Comparison of ENCODE assay signal across 14 cellular contexts in genomic region chr6:95352064-95352463, GRCh38.
DNase-seq lines count a peak whose midpoint lies in the region; ATAC-seq and TF ChIP-seq lines count a peak whose summit lies in the region.
"Had no signal": no experiment of that assay in that cellular context is flagged by ENCODE, and none has a peak within 500 bp of the region (broad histone marks: within the 10 kb centered on the region; RNA-seq: fewer than 3 reads in every experiment).

No MANE protein-coding gene starts in this region.

- H3K4me1 Mint-ChIP-seq in neural crest cell, result peaks cover 3% of the 10 kb centered on the region

- no peaks in the 10 kb centered on the region for H3K36me3 Mint-ChIP-seq in neural crest cell (ENCODE audit: low read depth)
- H3K36me3 Mint-ChIP-seq: CD8-positive, alpha-beta T cell had no signal

- TF ChIP-seq CTCF in neural crest cell (conservative IDR thresholded peaks at IDR 0.05), result peak; percentile 52

- H3K4me3 Mint-ChIP-seq in neural crest cell, result no peak overlapping the region
- H3K4me3 Mint-ChIP-seq: CD8-positive, alpha-beta T cell had no signal

- peak; percentile 6 for DNase-seq in DMS153 (lab: John Stamatoyannopoulos, UW)
- DNase-seq in DMS153 treated with DMSO at 0.1 percent for 48 hours (lab: John Stamatoyannopoulos, UW; ENCODE audit: unreplicated experiment), result no peak
- DNase-seq in NCI-H146 (lab: John Stamatoyannopoulos, UW), result peak; percentile 7
- peak; percentile 5 for DNase-seq in astrocyte of the hippocampus (ENCODE audit: low read depth, low spot score)
- DNase-seq in neural crest cell (ENCODE audit: low read depth, low spot score), result no peak
- DNase-seq in NCI-H1417 treated with DMSO at 0.1 percent for 48 hours (lab: John Stamatoyannopoulos, UW), result no peak
- DNase-seq: activated effector memory CD4-positive, alpha-beta T cell treated with anti-CD3 and anti-CD28 coated beads, Interleukin-2, amount 50 U/mL, for 16 hours; CD8-positive, alpha-beta T cell; GDM1; kidney glomerular epithelial cell; nucleus accumbens; stimulated activated CD4-positive, alpha-beta T cell treated with anti-CD3 and anti-CD28 coated beads, Interleukin-4, amount 100 ng/mL, for 24 hours had no signal

- H3K27me3 Mint-ChIP-seq in neural crest cell (ENCODE audit: low read depth), result no peaks in the 10 kb centered on the region

- no peak overlapping the region for H3K27ac Mint-ChIP-seq in neural crest cell (ENCODE audit: unreplicated experiment)
- H3K27ac Mint-ChIP-seq: CD8-positive, alpha-beta T cell had no signal

- no peak for ATAC-seq in GM18517 (IDR thresholded peaks at IDR 0.05; ENCODE audit: unreplicated experiment)
- no peak for ATAC-seq in GM18520 (IDR thresholded peaks at IDR 0.05; ENCODE audit: unreplicated experiment)
- ATAC-seq: CD8-positive, alpha-beta T cell had no signal

- H3K9me3 Mint-ChIP-seq in neural crest cell, result no peaks in the 10 kb centered on the region
- H3K9me3 Mint-ChIP-seq: CD8-positive, alpha-beta T cell had no signal

Comparison
In these comparisons a context has a peak if more than half of its experiments do, and no peak if none do; other contexts are left out.
1. DNase-seq: peak in DMS153 (single experiment), NCI-H146 (single experiment) and astrocyte of the hippocampus (single experiment); none in DMS153 treated with DMSO at 0.1 percent for 48 hours (single experiment), neural crest cell (single experiment) and NCI-H1417 treated with DMSO at 0.1 percent for 48 hours (single experiment).